1 cellular context compared by ENCODE assay signal in the genomic region with DNA sequence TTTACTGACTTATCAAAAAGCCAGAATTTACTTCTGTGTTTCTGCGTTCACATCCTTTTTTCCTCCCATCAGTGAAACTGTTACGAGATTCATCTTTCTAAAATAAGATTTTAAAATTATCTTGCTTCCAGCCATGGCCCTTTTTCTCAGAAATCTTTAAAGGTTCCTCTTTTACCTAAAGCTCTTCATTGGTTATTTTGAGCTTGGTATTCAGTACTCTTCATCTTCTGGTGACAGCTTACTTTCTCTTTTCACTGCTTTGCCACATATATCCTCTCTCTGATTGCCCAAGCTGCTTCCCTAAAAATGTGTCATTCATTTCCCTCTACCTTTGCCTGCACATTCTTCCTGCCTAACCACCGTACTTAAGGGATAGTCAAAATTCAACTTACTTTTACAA.
A peak's percentile ranks its signal among the peaks of the same experiment; 100 is the strongest.
TF ChIP-seq lines count a peak whose summit lies in the region.

No MANE protein-coding gene starts in this region.

TF ChIP-seq in K562, 482 proteins besides CTCF, POLR2A, EP300 and RAD21 (continued from another document and continues in another):
- TF ChIP-seq E2F8 (IDR thresholded peaks at IDR 0.05; ENCODE audit: low read depth, partially characterized antibody): no peak
- TF ChIP-seq POLR3G (IDR thresholded peaks at IDR 0.05; ENCODE audit: extremely low read depth, insufficient read length, insufficient replicate concordance): no peak
- TF ChIP-seq, protein P1, sequence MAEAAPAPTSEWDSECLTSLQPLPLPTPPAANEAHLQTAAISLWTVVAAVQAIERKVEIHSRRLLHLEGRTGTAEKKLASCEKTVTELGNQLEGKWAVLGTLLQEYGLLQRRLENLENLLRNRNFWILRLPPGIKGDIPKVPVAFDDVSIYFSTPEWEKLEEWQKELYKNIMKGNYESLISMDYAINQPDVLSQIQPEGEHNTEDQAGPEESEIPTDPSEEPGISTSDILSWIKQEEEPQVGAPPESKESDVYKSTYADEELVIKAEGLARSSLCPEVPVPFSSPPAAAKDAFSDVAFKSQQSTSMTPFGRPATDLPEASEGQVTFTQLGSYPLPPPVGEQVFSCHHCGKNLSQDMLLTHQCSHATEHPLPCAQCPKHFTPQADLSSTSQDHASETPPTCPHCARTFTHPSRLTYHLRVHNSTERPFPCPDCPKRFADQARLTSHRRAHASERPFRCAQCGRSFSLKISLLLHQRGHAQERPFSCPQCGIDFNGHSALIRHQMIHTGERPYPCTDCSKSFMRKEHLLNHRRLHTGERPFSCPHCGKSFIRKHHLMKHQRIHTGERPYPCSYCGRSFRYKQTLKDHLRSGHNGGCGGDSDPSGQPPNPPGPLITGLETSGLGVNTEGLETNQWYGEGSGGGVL (CRISPR knock-in tag; IDR thresholded peaks at IDR 0.05): no peak
- no peak for TF ChIP-seq ELF1 (tag; IDR thresholded peaks at IDR 0.05)
- no peak for TF ChIP-seq ZNF586 (CRISPR knock-in tag; conservative IDR thresholded peaks at IDR 0.05)
- TF ChIP-seq ZZZ3 (IDR thresholded peaks at IDR 0.05): no peak
- no peak for TF ChIP-seq ZFPM2 (CRISPR knock-in tag; IDR thresholded peaks at IDR 0.05)
- no peak for TF ChIP-seq HDAC3 (IDR thresholded peaks at IDR 0.05; ENCODE audit: borderline replicate concordance, partially characterized antibody)
- TF ChIP-seq PHB (CRISPR knock-in tag; IDR thresholded peaks at IDR 0.05): no peak
- no peak for TF ChIP-seq FOSL1 (tag; conservative IDR thresholded peaks at IDR 0.05)
- TF ChIP-seq TEAD4 (IDR thresholded peaks at IDR 0.05; ENCODE audit: low read length): peak; percentile 66; the same call in 1 of the 2 replicates
- TF ChIP-seq TEAD4 (CRISPR knock-in tag; IDR thresholded peaks at IDR 0.05; ENCODE audit: borderline replicate concordance): no peak
- TF ChIP-seq SIRT6 (IDR thresholded peaks at IDR 0.05; ENCODE audit: low read depth, low read length): no peak
- no peak for TF ChIP-seq GABPA (tag; conservative IDR thresholded peaks at IDR 0.05; ENCODE audit: low read depth)
- TF ChIP-seq FUS (optimal IDR thresholded peaks at IDR 0.05; ENCODE audit: low read depth, low read length): no peak
- TF ChIP-seq FOXJ3 (CRISPR knock-in tag; IDR thresholded peaks at IDR 0.05): no peak
- no peak for TF ChIP-seq FOXJ2 (tag; IDR thresholded peaks at IDR 0.05)
- TF ChIP-seq STAT5B (CRISPR knock-in tag; IDR thresholded peaks at IDR 0.05): no peak
- no peak for TF ChIP-seq STAG1 (CRISPR knock-in tag; IDR thresholded peaks at IDR 0.05; ENCODE audit: borderline replicate concordance)
- TF ChIP-seq RBM22 (IDR thresholded peaks at IDR 0.05; ENCODE audit: low read depth, low read length, poor library complexity, severe bottlenecking): no peak
- TF ChIP-seq ZBTB34 (CRISPR knock-in tag; IDR thresholded peaks at IDR 0.05): no peak
- no peak for TF ChIP-seq FOXK2 (conservative IDR thresholded peaks at IDR 0.05 in 1 of 2, IDR thresholded peaks at IDR 0.05 in 1 of 2; ENCODE audit: low read depth in 2 of 2)
- no peak for TF ChIP-seq KAT8 (IDR thresholded peaks at IDR 0.05; ENCODE audit: low read depth)
- no peak for TF ChIP-seq NR2C1 (IDR thresholded peaks at IDR 0.05)
- no peak for TF ChIP-seq NR2C1 (tag; IDR thresholded peaks at IDR 0.05)
- TF ChIP-seq ZNF639 (CRISPR knock-in tag; conservative IDR thresholded peaks at IDR 0.05 in 1 of 2, IDR thresholded peaks at IDR 0.05 in 1 of 2): 0 out of 4 replicates have a peak, but pooled peaks of 1 of the 2 experiments have one; percentile 33
- TF ChIP-seq ZNF699 (CRISPR knock-in tag; IDR thresholded peaks at IDR 0.05; ENCODE audit: insufficient replicate concordance): no peak
- no peak for TF ChIP-seq BHLHE40 (IDR thresholded peaks at IDR 0.05; ENCODE audit: low read length)
- TF ChIP-seq HMG20A (CRISPR knock-in tag; conservative IDR thresholded peaks at IDR 0.05): no peak
- peak; percentile 51; the same call in 1 of the 2 replicates for TF ChIP-seq STAT5A (IDR thresholded peaks at IDR 0.05; ENCODE audit: borderline replicate concordance, low read length)
- no peak for TF ChIP-seq SMAD2 (IDR thresholded peaks at IDR 0.05; ENCODE audit: low read depth, low read length)
- TF ChIP-seq, protein P2, sequence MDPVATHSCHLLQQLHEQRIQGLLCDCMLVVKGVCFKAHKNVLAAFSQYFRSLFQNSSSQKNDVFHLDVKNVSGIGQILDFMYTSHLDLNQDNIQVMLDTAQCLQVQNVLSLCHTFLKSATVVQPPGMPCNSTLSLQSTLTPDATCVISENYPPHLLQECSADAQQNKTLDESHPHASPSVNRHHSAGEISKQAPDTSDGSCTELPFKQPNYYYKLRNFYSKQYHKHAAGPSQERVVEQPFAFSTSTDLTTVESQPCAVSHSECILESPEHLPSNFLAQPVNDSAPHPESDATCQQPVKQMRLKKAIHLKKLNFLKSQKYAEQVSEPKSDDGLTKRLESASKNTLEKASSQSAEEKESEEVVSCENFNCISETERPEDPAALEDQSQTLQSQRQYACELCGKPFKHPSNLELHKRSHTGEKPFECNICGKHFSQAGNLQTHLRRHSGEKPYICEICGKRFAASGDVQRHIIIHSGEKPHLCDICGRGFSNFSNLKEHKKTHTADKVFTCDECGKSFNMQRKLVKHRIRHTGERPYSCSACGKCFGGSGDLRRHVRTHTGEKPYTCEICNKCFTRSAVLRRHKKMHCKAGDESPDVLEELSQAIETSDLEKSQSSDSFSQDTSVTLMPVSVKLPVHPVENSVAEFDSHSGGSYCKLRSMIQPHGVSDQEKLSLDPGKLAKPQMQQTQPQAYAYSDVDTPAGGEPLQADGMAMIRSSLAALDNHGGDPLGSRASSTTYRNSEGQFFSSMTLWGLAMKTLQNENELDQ (CRISPR knock-in tag; IDR thresholded peaks at IDR 0.05; ENCODE audit: borderline replicate concordance): no peak
- no peak for TF ChIP-seq KLF1 (tag; IDR thresholded peaks at IDR 0.05)
- no peak for TF ChIP-seq KHSRP (IDR thresholded peaks at IDR 0.05)
- TF ChIP-seq, protein P3, sequence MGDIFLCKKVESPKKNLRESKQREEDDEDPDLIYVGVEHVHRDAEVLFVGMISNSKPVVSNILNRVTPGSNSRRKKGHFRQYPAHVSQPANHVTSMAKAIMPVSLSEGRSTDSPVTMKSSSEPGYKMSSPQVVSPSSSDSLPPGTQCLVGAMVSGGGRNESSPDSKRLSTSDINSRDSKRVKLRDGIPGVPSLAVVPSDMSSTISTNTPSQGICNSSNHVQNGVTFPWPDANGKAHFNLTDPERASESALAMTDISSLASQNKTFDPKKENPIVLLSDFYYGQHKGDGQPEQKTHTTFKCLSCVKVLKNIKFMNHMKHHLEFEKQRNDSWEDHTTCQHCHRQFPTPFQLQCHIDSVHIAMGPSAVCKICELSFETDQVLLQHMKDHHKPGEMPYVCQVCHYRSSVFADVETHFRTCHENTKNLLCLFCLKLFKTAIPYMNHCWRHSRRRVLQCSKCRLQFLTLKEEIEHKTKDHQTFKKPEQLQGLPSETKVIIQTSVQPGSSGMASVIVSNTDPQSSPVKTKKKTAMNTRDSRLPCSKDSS (IDR thresholded peaks at IDR 0.05; ENCODE audit: low read depth, partially characterized antibody): no peak
- no peak for TF ChIP-seq BACH1 (tag; IDR thresholded peaks at IDR 0.05)
- no peak for TF ChIP-seq YY1 (IDR thresholded peaks at IDR 0.05; ENCODE audit: borderline replicate concordance in 1 of 3, control insufficient read depth in 1 of 3, extremely low read depth in 1 of 3, insufficient read depth in 3 of 3, insufficient read length in 1 of 3, insufficient replicate concordance in 2 of 3, low read depth in 1 of 3, low read length in 2 of 3)
- TF ChIP-seq PKNOX1 (IDR thresholded peaks at IDR 0.05): peak; percentile 82
- no peak for TF ChIP-seq ELF2 (CRISPR knock-in tag; IDR thresholded peaks at IDR 0.05)
- no peak for TF ChIP-seq ZNF232 (CRISPR knock-in tag; IDR thresholded peaks at IDR 0.05)
- TF ChIP-seq HMGN3 (IDR thresholded peaks at IDR 0.05; ENCODE audit: borderline replicate concordance, extremely low read depth, insufficient read length, low read depth, low read length): no peak
- TF ChIP-seq CHD1 (IDR thresholded peaks at IDR 0.05; ENCODE audit: low read length): no peak
- TF ChIP-seq MBD1 (CRISPR knock-in tag; IDR thresholded peaks at IDR 0.05): no peak
- no peak for TF ChIP-seq CBX2 (IDR thresholded peaks at IDR 0.05; ENCODE audit: insufficient read depth, low read length, poor library complexity, severe bottlenecking)
- TF ChIP-seq CBFB (CRISPR knock-in tag; IDR thresholded peaks at IDR 0.05): no peak
- no peak for TF ChIP-seq ATF3 (IDR thresholded peaks at IDR 0.05)
- no peak for TF ChIP-seq ATF3 (CRISPR knock-in tag; conservative IDR thresholded peaks at IDR 0.05)
- no peak for TF ChIP-seq SMAD1 (IDR thresholded peaks at IDR 0.05; ENCODE audit: low read depth, low read length, partially characterized antibody)
- TF ChIP-seq ERF (CRISPR knock-in tag; IDR thresholded peaks at IDR 0.05): no peak
- no peak for TF ChIP-seq NCOA1 (IDR thresholded peaks at IDR 0.05; ENCODE audit: low read depth)
- no peak for TF ChIP-seq ZBTB17 (CRISPR knock-in tag; IDR thresholded peaks at IDR 0.05)
- TF ChIP-seq FOXP1 (CRISPR knock-in tag; IDR thresholded peaks at IDR 0.05): no peak
- no peak for TF ChIP-seq ZNF354B (CRISPR knock-in tag; IDR thresholded peaks at IDR 0.05)
- TF ChIP-seq TAF1 (IDR thresholded peaks at IDR 0.05; ENCODE audit: control insufficient read depth, extremely low read depth, insufficient read depth, low read length, severe bottlenecking): no peak
- no peak for TF ChIP-seq TRIM28 (IDR thresholded peaks at IDR 0.05)
- no peak for TF ChIP-seq CBX5 (IDR thresholded peaks at IDR 0.05; ENCODE audit: borderline replicate concordance, low read depth)
- TF ChIP-seq CTBP1 (IDR thresholded peaks at IDR 0.05; ENCODE audit: borderline replicate concordance): peak; percentile 42; the same call in 1 of the 2 replicates
- TF ChIP-seq CREM (IDR thresholded peaks at IDR 0.05; ENCODE audit: low read depth): no peak
- no peak for TF ChIP-seq SAFB (IDR thresholded peaks at IDR 0.05; ENCODE audit: borderline replicate concordance, low read depth, low read length)
